ENCODE assay signal across 9 cellular contexts in the genomic region with DNA sequence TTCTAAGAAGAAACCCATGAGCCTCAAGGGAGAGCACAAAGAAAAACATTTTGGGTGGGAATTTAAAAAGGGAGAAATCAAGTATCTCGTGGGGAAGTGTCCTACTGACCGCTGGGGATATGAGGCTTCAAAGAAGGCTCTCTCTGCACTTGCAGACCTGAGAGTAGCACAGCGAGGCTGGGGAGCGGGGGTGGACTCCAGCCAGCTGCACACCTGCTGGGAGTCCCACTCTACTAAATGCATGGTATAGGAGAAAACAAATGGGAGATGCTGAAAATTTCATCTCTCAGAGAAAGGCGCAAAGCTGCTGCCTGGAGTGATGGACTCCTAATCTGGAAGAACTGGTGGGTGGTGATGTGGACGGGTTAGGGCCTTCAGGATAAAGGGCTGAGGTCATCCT.
"Had no signal": no experiment of that assay in that cellular context is flagged by ENCODE, and none has a peak within 500 bp of the region (broad histone marks: within the 10 kb centered on the region; RNA-seq: fewer than 3 reads in every experiment).

No MANE protein-coding gene starts in this region.

- H3K4me3 Mint-ChIP-seq: GM23338, H9 had no signal

- H3K27ac ChIP-seq: HL-60 had no signal

- ATAC-seq: HepG2, K562 had no signal

- H3K4me3 ChIP-seq: GM23338, K562 had no signal

- FAIRE-seq: H1, H54, HepG2, K562 had no signal

- H3K27ac Mint-ChIP-seq: GM23338, H9 had no signal

- H3K9me3 Mint-ChIP-seq: GM23338, H9 had no signal

- DNase-seq: H9, HCEC 1CT, IMR-90 had no signal
